In genomic region chr3:18652781-18653180, GRCh38 we compare ENCODE assay signal across 19 cellular contexts.
A peak's percentile ranks its signal among the peaks of the same experiment; 100 is the strongest.
DNase-seq lines count a peak whose midpoint lies in the region; ATAC-seq and TF ChIP-seq lines count a peak whose summit lies in the region.
"Had no signal": no experiment of that assay in that cellular context is flagged by ENCODE, and none has a peak within 500 bp of the region (broad histone marks: within the 10 kb centered on the region; RNA-seq: fewer than 3 reads in every experiment).

No MANE protein-coding gene starts in this region.

- peaks cover 4% of the 10 kb centered on the region for H3K36me3 Mint-ChIP-seq in activated CD8-positive, alpha-beta T cell treated with anti-CD3 and anti-CD28 coated beads for 36 hours (ENCODE audit: low read depth)
- H3K36me3 Mint-ChIP-seq in activated CD8-positive, alpha-beta T cell treated with anti-CD3 and anti-CD28 coated beads, Interleukin-2, amount 10 ng/mL, durations not matched to agents 7 days and 5 days (ENCODE audit: low read depth): peaks cover 6% of the 10 kb centered on the region
- peaks cover 18% of the 10 kb centered on the region for H3K36me3 Mint-ChIP-seq in natural killer cell treated with Interleukin-12 subunit alpha and Interleukin-12 subunit beta and Interleukin-15 and Interleukin-18, amount 100 ng/mL, for 72 hours
- H3K36me3 Mint-ChIP-seq in natural killer cell: no peaks in the 10 kb centered on the region
- no peaks in the 10 kb centered on the region for H3K36me3 Mint-ChIP-seq in stimulated activated effector memory CD8-positive, alpha-beta T cell treated with anti-CD3 and anti-CD28 coated beads, Interleukin-12 subunit alpha, Interleukin-12 subunit beta, amount 100 ng/mL, for 72 hours
- H3K36me3 Mint-ChIP-seq: CD14-positive monocyte had no signal

- H3K27me3 Mint-ChIP-seq in activated CD8-positive, alpha-beta T cell treated with anti-CD3 and anti-CD28 coated beads for 36 hours: no peaks in the 10 kb centered on the region
- no peaks in the 10 kb centered on the region for H3K27me3 Mint-ChIP-seq in activated CD8-positive, alpha-beta T cell treated with anti-CD3 and anti-CD28 coated beads, Interleukin-2, amount 10 ng/mL, durations not matched to agents 7 days and 5 days (ENCODE audit: low read depth)
- H3K27me3 Mint-ChIP-seq in natural killer cell treated with Interleukin-12 subunit alpha and Interleukin-12 subunit beta and Interleukin-15 and Interleukin-18, amount 100 ng/mL, for 72 hours: no peaks in the 10 kb centered on the region
- H3K27me3 Mint-ChIP-seq in natural killer cell (ENCODE audit: low read depth in 2 of 2): no peaks in the 10 kb centered on the region
- H3K27me3 Mint-ChIP-seq: B cell had no signal

- intact Hi-C loops in activated CD8-positive, alpha-beta T cell treated with anti-CD3 and anti-CD28 coated beads for 36 hours (cut with micrococcal nuclease): no loop called here
- intact Hi-C loops in natural killer cell (cut with micrococcal nuclease): no loop called here

- POLR2A ChIA-PET in activated CD8-positive, alpha-beta T cell treated with anti-CD3 and anti-CD28 coated beads for 36 hours (lab: Charles Lee): no interaction called here
- POLR2A ChIA-PET in activated CD8-positive, alpha-beta T cell treated with anti-CD3 and anti-CD28 coated beads, Interleukin-2, amount 10 ng/mL, durations not matched to agents 7 days and 5 days (lab: Charles Lee): no interaction called here

- H3K27ac Mint-ChIP-seq in activated CD8-positive, alpha-beta T cell treated with anti-CD3 and anti-CD28 coated beads for 36 hours: peak overlapping the region; percentile 39
- no peak overlapping the region for H3K27ac Mint-ChIP-seq in activated CD8-positive, alpha-beta T cell treated with anti-CD3 and anti-CD28 coated beads, Interleukin-2, amount 10 ng/mL, durations not matched to agents 7 days and 5 days
- H3K27ac Mint-ChIP-seq in natural killer cell treated with Interleukin-12 subunit alpha and Interleukin-12 subunit beta and Interleukin-15 and Interleukin-18, amount 100 ng/mL, for 72 hours: peak overlapping the region; percentile 88 to 94
- H3K27ac Mint-ChIP-seq in natural killer cell: no peak overlapping the region
- peak overlapping the region; percentile 88 for H3K27ac Mint-ChIP-seq in stimulated activated effector memory CD8-positive, alpha-beta T cell treated with anti-CD3 and anti-CD28 coated beads, Interleukin-12 subunit alpha, Interleukin-12 subunit beta, amount 100 ng/mL, for 72 hours
- H3K27ac Mint-ChIP-seq: B cell, CD14-positive monocyte had no signal

- no peak for DNase-seq in activated CD8-positive, alpha-beta T cell treated with anti-CD3 and anti-CD28 coated beads for 36 hours
- DNase-seq in activated CD8-positive, alpha-beta T cell treated with anti-CD3 and anti-CD28 coated beads, Interleukin-2, amount 10 ng/mL, durations not matched to agents 7 days and 5 days: no peak
- DNase-seq in natural killer cell treated with Interleukin-12 subunit alpha and Interleukin-12 subunit beta and Interleukin-15 and Interleukin-18, amount 100 ng/mL, for 72 hours (ENCODE audit: low spot score): no peak
- DNase-seq in natural killer cell: no peak
- peak; percentile 11 for DNase-seq in epithelial cell of esophagus (ENCODE audit: low read depth)
- DNase-seq in stimulated activated effector memory CD8-positive, alpha-beta T cell treated with anti-CD3 and anti-CD28 coated beads, Interleukin-12 subunit alpha, Interleukin-12 subunit beta, amount 100 ng/mL, for 72 hours (ENCODE audit: low spot score in 2 of 2): no peak
- DNase-seq: IMR-90; NCI-H1105; NCI-H146; NCI-H2029 treated with DMSO at 0.1 percent for 48 hours; NCI-H226; NCI-H510A treated with DMSO at 0.1 percent for 48 hours; NCI-H774; NK-92 treated with Interleukin-12 subunit alpha and Interleukin-12 subunit beta, amount 100 ng/mL, for 24 hours had no signal

- no peak for TF ChIP-seq CTCF in activated CD8-positive, alpha-beta T cell treated with anti-CD3 and anti-CD28 coated beads for 36 hours (IDR thresholded peaks at IDR 0.05)
- TF ChIP-seq CTCF in natural killer cell (IDR thresholded peaks at IDR 0.05): no peak
- TF ChIP-seq CTCF in epithelial cell of esophagus (IDR thresholded peaks at IDR 0.05; ENCODE audit: insufficient read depth, low read depth, low read length, missing control alignments): no peak

- H3K4me3 Mint-ChIP-seq in activated CD8-positive, alpha-beta T cell treated with anti-CD3 and anti-CD28 coated beads for 36 hours: no peak overlapping the region
- no peak overlapping the region for H3K4me3 Mint-ChIP-seq in activated CD8-positive, alpha-beta T cell treated with anti-CD3 and anti-CD28 coated beads, Interleukin-2, amount 10 ng/mL, durations not matched to agents 7 days and 5 days
- H3K4me3 Mint-ChIP-seq in natural killer cell treated with Interleukin-12 subunit alpha and Interleukin-12 subunit beta and Interleukin-15 and Interleukin-18, amount 100 ng/mL, for 72 hours: no peak overlapping the region
- H3K4me3 Mint-ChIP-seq in natural killer cell: no peak overlapping the region
- no peak overlapping the region for H3K4me3 Mint-ChIP-seq in stimulated activated effector memory CD8-positive, alpha-beta T cell treated with anti-CD3 and anti-CD28 coated beads, Interleukin-12 subunit alpha, Interleukin-12 subunit beta, amount 100 ng/mL, for 72 hours
- H3K4me3 Mint-ChIP-seq: B cell, CD14-positive monocyte had no signal

- no peak overlapping the region for H3K4me3 ChIP-seq in epithelial cell of esophagus (ENCODE audit: low read length)
- H3K4me3 ChIP-seq: A549 had no signal

- CTCF ChIA-PET in activated CD8-positive, alpha-beta T cell treated with anti-CD3 and anti-CD28 coated beads for 36 hours (lab: Charles Lee): interaction anchor here (0.7 kb wide), 1 partner anchor 94 kb away, joined by 3 read pairs; no protein-coding TSS in a partner anchor
- CTCF ChIA-PET in activated CD8-positive, alpha-beta T cell treated with anti-CD3 and anti-CD28 coated beads, Interleukin-2, amount 10 ng/mL, durations not matched to agents 7 days and 5 days (lab: Charles Lee): no interaction called here

- H3K4me1 Mint-ChIP-seq in activated CD8-positive, alpha-beta T cell treated with anti-CD3 and anti-CD28 coated beads for 36 hours (ENCODE audit: low read depth): peaks cover 70% of the 10 kb centered on the region
- peaks cover 56% of the 10 kb centered on the region for H3K4me1 Mint-ChIP-seq in activated CD8-positive, alpha-beta T cell treated with anti-CD3 and anti-CD28 coated beads, Interleukin-2, amount 10 ng/mL, durations not matched to agents 7 days and 5 days (ENCODE audit: low read depth)
- peaks cover 48 to 77% of the 10 kb centered on the region in 2 donors for H3K4me1 Mint-ChIP-seq in natural killer cell treated with Interleukin-12 subunit alpha and Interleukin-12 subunit beta and Interleukin-15 and Interleukin-18, amount 100 ng/mL, for 72 hours (ENCODE audit: low read depth in 2 of 2)
- H3K4me1 Mint-ChIP-seq in natural killer cell: peaks cover 12 to 15% of the 10 kb centered on the region in 2 donors
- H3K4me1 Mint-ChIP-seq in stimulated activated effector memory CD8-positive, alpha-beta T cell treated with anti-CD3 and anti-CD28 coated beads, Interleukin-12 subunit alpha, Interleukin-12 subunit beta, amount 100 ng/mL, for 72 hours: peaks cover 62% of the 10 kb centered on the region
- H3K4me1 Mint-ChIP-seq: CD14-positive monocyte had no signal

- no peak for ATAC-seq in activated CD8-positive, alpha-beta T cell treated with anti-CD3 and anti-CD28 coated beads for 36 hours
- ATAC-seq in activated CD8-positive, alpha-beta T cell treated with anti-CD3 and anti-CD28 coated beads, Interleukin-2, amount 10 ng/mL, durations not matched to agents 7 days and 5 days: no peak
- no peak for ATAC-seq in natural killer cell treated with Interleukin-12 subunit alpha and Interleukin-12 subunit beta and Interleukin-15 and Interleukin-18, amount 100 ng/mL, for 72 hours
- no peak for ATAC-seq in natural killer cell
- ATAC-seq in stimulated activated effector memory CD8-positive, alpha-beta T cell treated with anti-CD3 and anti-CD28 coated beads, Interleukin-12 subunit alpha, Interleukin-12 subunit beta, amount 100 ng/mL, for 72 hours: no peak
- no peak for ATAC-seq in GM21447 (IDR thresholded peaks at IDR 0.05; ENCODE audit: unreplicated experiment)
- no peak for ATAC-seq in GM21390 (IDR thresholded peaks at IDR 0.05; ENCODE audit: unreplicated experiment)
- ATAC-seq: A549 had no signal

- peaks cover 2% of the 10 kb centered on the region for H3K9me3 Mint-ChIP-seq in activated CD8-positive, alpha-beta T cell treated with anti-CD3 and anti-CD28 coated beads for 36 hours
- H3K9me3 Mint-ChIP-seq in activated CD8-positive, alpha-beta T cell treated with anti-CD3 and anti-CD28 coated beads, Interleukin-2, amount 10 ng/mL, durations not matched to agents 7 days and 5 days (ENCODE audit: insufficient read depth): no peaks in the 10 kb centered on the region
- H3K9me3 Mint-ChIP-seq in natural killer cell treated with Interleukin-12 subunit alpha and Interleukin-12 subunit beta and Interleukin-15 and Interleukin-18, amount 100 ng/mL, for 72 hours: peaks cover 3% of the 10 kb centered on the region
- no peaks in the 10 kb centered on the region for H3K9me3 Mint-ChIP-seq in natural killer cell
- H3K9me3 Mint-ChIP-seq in stimulated activated effector memory CD8-positive, alpha-beta T cell treated with anti-CD3 and anti-CD28 coated beads, Interleukin-12 subunit alpha, Interleukin-12 subunit beta, amount 100 ng/mL, for 72 hours: peaks cover 3% of the 10 kb centered on the region
- H3K9me3 Mint-ChIP-seq: CD14-positive monocyte had no signal

Comparison
In these comparisons a context has a peak if more than half of its experiments do, and no peak if none do; other contexts are left out.
1. H3K27ac Mint-ChIP-seq: peak in activated CD8-positive, alpha-beta T cell treated with anti-CD3 and anti-CD28 coated beads for 36 hours (single experiment), natural killer cell treated with Interleukin-12 subunit alpha and Interleukin-12 subunit beta and Interleukin-15 and Interleukin-18, amount 100 ng/mL, for 72 hours (2 of 2) and stimulated activated effector memory CD8-positive, alpha-beta T cell treated with anti-CD3 and anti-CD28 coated beads, Interleukin-12 subunit alpha, Interleukin-12 subunit beta, amount 100 ng/mL, for 72 hours (single experiment); none in activated CD8-positive, alpha-beta T cell treated with anti-CD3 and anti-CD28 coated beads, Interleukin-2, amount 10 ng/mL, durations not matched to agents 7 days and 5 days (single experiment) and natural killer cell (0 of 2).